15 cellular contexts compared by ENCODE assay signal in genomic region chr15:67444100-67444499, GRCh38.
"Had no signal": no experiment of that assay in that cellular context is flagged by ENCODE, and none has a peak within 500 bp of the region (broad histone marks: within the 10 kb centered on the region; RNA-seq: fewer than 3 reads in every experiment).

No MANE protein-coding gene starts in this region.

- H3K9me3 ChIP-seq: body of pancreas, thoracic aorta, upper lobe of right lung had no signal

- H3K27ac Mint-ChIP-seq: activated CD4-positive, alpha-beta T cell treated with anti-CD3 and anti-CD28 coated beads, Interleukin-2, amount 10 ng/mL, durations not matched to agents 7 days and 5 days; activated CD8-positive, alpha-beta T cell treated with anti-CD3 and anti-CD28 coated beads, Interleukin-2, amount 10 ng/mL, durations not matched to agents 7 days and 5 days; activated naive CD8-positive, alpha-beta T cell treated with anti-CD3 and anti-CD28 coated beads, Interleukin-2, amount 10 ng/mL, durations not matched to agents 7 days and 5 days; activated T-cell treated with anti-CD3 and anti-CD28 coated beads, Interleukin-2, amount 50 U/mL, for 24 hours; activated T-helper 2 cell treated with anti-CD3 and anti-CD28 coated beads, Interferon-gamma antibody, Interleukin-2, Interleukin-4, amounts not matched to agents 10 μg/mL and 5 μg/mL and 100 μg/mL, durations not matched to agents 14 hours and 24 hours and 36 hours; memory B cell; stimulated activated naive B cell treated with anti-CD40 and anti-IgM and Interleukin-4, amounts not matched to agents 10 μg/mL and 1 μg/mL and 100 μg/mL, for 72 hours had no signal

- H3K27me3 Mint-ChIP-seq: activated naive CD8-positive, alpha-beta T cell treated with anti-CD3 and anti-CD28 coated beads, Interleukin-2, amount 10 ng/mL, durations not matched to agents 7 days and 5 days; activated T-cell treated with anti-CD3 and anti-CD28 coated beads, Interleukin-2, amount 50 U/mL, for 24 hours; memory B cell; stimulated activated naive B cell treated with anti-CD40 and anti-IgM and Interleukin-4, amounts not matched to agents 10 μg/mL and 1 μg/mL and 100 μg/mL, for 72 hours had no signal

- H3K4me3 ChIP-seq: body of pancreas, dorsolateral prefrontal cortex, thoracic aorta, upper lobe of right lung had no signal

- H3K9me3 Mint-ChIP-seq: activated CD4-positive, alpha-beta T cell treated with anti-CD3 and anti-CD28 coated beads, Interleukin-2, amount 10 ng/mL, durations not matched to agents 7 days and 5 days had no signal

- H3K4me3 Mint-ChIP-seq: activated CD4-positive, alpha-beta T cell treated with anti-CD3 and anti-CD28 coated beads, Interleukin-2, amount 10 ng/mL, durations not matched to agents 7 days and 5 days; activated CD8-positive, alpha-beta T cell treated with anti-CD3 and anti-CD28 coated beads, Interleukin-2, amount 10 ng/mL, durations not matched to agents 7 days and 5 days; activated naive CD8-positive, alpha-beta T cell treated with anti-CD3 and anti-CD28 coated beads, Interleukin-2, amount 10 ng/mL, durations not matched to agents 7 days and 5 days; activated T-cell treated with anti-CD3 and anti-CD28 coated beads, Interleukin-2, amount 50 U/mL, for 24 hours; memory B cell; stimulated activated naive B cell treated with anti-CD40 and anti-IgM and Interleukin-4, amounts not matched to agents 10 μg/mL and 1 μg/mL and 100 μg/mL, for 72 hours had no signal

- H3K4me1 ChIP-seq: upper lobe of right lung had no signal

- DNase-seq: activated CD4-positive, alpha-beta T cell treated with anti-CD3 and anti-CD28 coated beads, Interleukin-2, amount 10 ng/mL, durations not matched to agents 7 days and 5 days; activated CD8-positive, alpha-beta T cell treated with anti-CD3 and anti-CD28 coated beads, Interleukin-2, amount 10 ng/mL, durations not matched to agents 7 days and 5 days; activated naive CD4-positive, alpha-beta T cell treated with Interleukin-2 at 50 U/mL for 16 hours; activated naive CD8-positive, alpha-beta T cell treated with anti-CD3 and anti-CD28 coated beads, Interleukin-2, amount 10 ng/mL, durations not matched to agents 7 days and 5 days; activated T-cell treated with anti-CD3 and anti-CD28 coated beads, Interleukin-2, amount 50 U/mL, for 24 hours; body of pancreas; caudate nucleus; dorsolateral prefrontal cortex; occipital lobe; stimulated activated naive B cell treated with anti-CD40 and anti-IgM and Interleukin-4, amounts not matched to agents 10 μg/mL and 1 μg/mL and 100 μg/mL, for 72 hours; upper lobe of right lung had no signal

- H3K27ac ChIP-seq: body of pancreas, dorsolateral prefrontal cortex, thoracic aorta, upper lobe of right lung had no signal

- H3K4me1 Mint-ChIP-seq: activated CD4-positive, alpha-beta T cell treated with anti-CD3 and anti-CD28 coated beads, Interleukin-2, amount 10 ng/mL, durations not matched to agents 7 days and 5 days; activated naive CD8-positive, alpha-beta T cell treated with anti-CD3 and anti-CD28 coated beads, Interleukin-2, amount 10 ng/mL, durations not matched to agents 7 days and 5 days; memory B cell; stimulated activated naive B cell treated with anti-CD40 and anti-IgM and Interleukin-4, amounts not matched to agents 10 μg/mL and 1 μg/mL and 100 μg/mL, for 72 hours had no signal

- H3K36me3 ChIP-seq: thoracic aorta, upper lobe of right lung had no signal

- H3K27me3 ChIP-seq: body of pancreas, dorsolateral prefrontal cortex, upper lobe of right lung had no signal

- ATAC-seq: activated CD4-positive, CD25-positive, alpha-beta regulatory T cell treated with anti-CD3 and anti-CD28 coated beads, Interleukin-2, amount 50 U/mL, for 24 hours; activated CD8-positive, alpha-beta T cell treated with anti-CD3 and anti-CD28 coated beads, Interleukin-2, amount 10 ng/mL, durations not matched to agents 7 days and 5 days; body of pancreas; stimulated activated naive B cell treated with anti-CD40 and anti-IgM and Interleukin-4, amounts not matched to agents 10 μg/mL and 1 μg/mL and 100 μg/mL, for 72 hours; upper lobe of right lung had no signal
